In genomic region chr1:46487818-46488218, GRCh38 we compare ENCODE assay signal across 9 cellular contexts. TPM values are rescaled to one million over a fixed set of nuclear protein-coding genes. Genes with fewer than 3 reads are reported as not detected.
DNase-seq lines count a peak whose midpoint lies in the region; ATAC-seq and TF ChIP-seq lines count a peak whose summit lies in the region.
"Had no signal": no experiment of that assay in that cellular context is flagged by ENCODE, and none has a peak within 500 bp of the region (broad histone marks: within the 10 kb centered on the region; RNA-seq: fewer than 3 reads in every experiment).

No MANE protein-coding gene starts in this region.

- H3K27ac Mint-ChIP-seq in Calu3 (ENCODE audit: unreplicated experiment), result no peak overlapping the region
- H3K27ac Mint-ChIP-seq in glutamatergic neuron (ENCODE audit: unreplicated experiment), result no peak overlapping the region

- BruUV-seq in Calu3 (replicated peaks; lab: Mats Ljungman, UMichigan), result no TSS peak

- no peaks in the 10 kb centered on the region for H3K9me3 Mint-ChIP-seq in Calu3 (ENCODE audit: low read depth, unreplicated experiment)
- H3K9me3 Mint-ChIP-seq in glutamatergic neuron (ENCODE audit: unreplicated experiment), result peaks cover 13% of the 10 kb centered on the region

- DNase-seq in Calu3 (peak; percentile 28), HCEC 1CT (peak; percentile 20), RPMI8226 (peak; percentile 51), glutamatergic neuron (peak; percentile 47), NK-92 (lab: John Stamatoyannopoulos, UW; ENCODE audit: unreplicated experiment) (no peak), hypothalamus (lab: John Stamatoyannopoulos, UW) (no peak)
- no peak for DNase-seq in central memory CD4-positive, alpha-beta T cell

- peak; percentile 16 for TF ChIP-seq CTCF in Calu3 (IDR thresholded peaks at IDR 0.05; ENCODE audit: unreplicated experiment)
- no peak for TF ChIP-seq CTCF in glutamatergic neuron (IDR thresholded peaks at IDR 0.05; ENCODE audit: partially characterized antibody, unreplicated experiment)

- H3K4me1 Mint-ChIP-seq in Calu3 (ENCODE audit: low read depth, unreplicated experiment), result peaks cover 23% of the 10 kb centered on the region
- peaks cover 7% of the 10 kb centered on the region for H3K4me1 Mint-ChIP-seq in glutamatergic neuron (ENCODE audit: low read depth, unreplicated experiment)

- H3K4me3 Mint-ChIP-seq in Calu3 (ENCODE audit: low read depth, unreplicated experiment), result no peak overlapping the region
- H3K4me3 Mint-ChIP-seq in glutamatergic neuron (ENCODE audit: unreplicated experiment), result no peak overlapping the region

- H3K27me3 Mint-ChIP-seq in Calu3 (ENCODE audit: unreplicated experiment), result peaks cover 53% of the 10 kb centered on the region
- peaks cover 41% of the 10 kb centered on the region for H3K27me3 Mint-ChIP-seq in glutamatergic neuron (ENCODE audit: unreplicated experiment)

- intact Hi-C loops in Calu3 (cut with micrococcal nuclease; ENCODE audit: unreplicated experiment), result no loop called here

- CTCF ChIA-PET in Calu3 (lab: Charles Lee), result interaction anchor here (0.7 to 2.2 kb wide), 5 partner anchors 30 to 61 kb away, joined by 3 to 8 read pairs (median 5); a partner anchor contains a TSS

- no peak for ATAC-seq in GM18498 (IDR thresholded peaks at IDR 0.05; ENCODE audit: unreplicated experiment)

- H3K36me3 Mint-ChIP-seq in Calu3 (ENCODE audit: insufficient read depth, unreplicated experiment), result peaks cover 14% of the 10 kb centered on the region
- peaks cover 4% of the 10 kb centered on the region for H3K36me3 Mint-ChIP-seq in glutamatergic neuron (ENCODE audit: unreplicated experiment)

RNA-seq across cellular contexts. Expression of gene DMBX1, which starts 1.8 kb away (rescaled TPM):
- total RNA-seq in Calu3 (2022), result 0.88 and 2.3 TPM in 2 replicates
- not detected for total RNA-seq in glutamatergic neuron (ENCODE audit: unreplicated experiment)
- total RNA-seq: myocyte had no signal

Comparison
In these comparisons a context has a peak if more than half of its experiments do, and no peak if none do; other contexts are left out.
1. DNase-seq: peak in Calu3 (single experiment), HCEC 1CT (single experiment), RPMI8226 (single experiment) and glutamatergic neuron (single experiment); none in NK-92 (single experiment), central memory CD4-positive, alpha-beta T cell (single experiment) and hypothalamus (0 of 51).